Comparison of ENCODE assay signal across 8 cellular contexts in the genomic region with DNA sequence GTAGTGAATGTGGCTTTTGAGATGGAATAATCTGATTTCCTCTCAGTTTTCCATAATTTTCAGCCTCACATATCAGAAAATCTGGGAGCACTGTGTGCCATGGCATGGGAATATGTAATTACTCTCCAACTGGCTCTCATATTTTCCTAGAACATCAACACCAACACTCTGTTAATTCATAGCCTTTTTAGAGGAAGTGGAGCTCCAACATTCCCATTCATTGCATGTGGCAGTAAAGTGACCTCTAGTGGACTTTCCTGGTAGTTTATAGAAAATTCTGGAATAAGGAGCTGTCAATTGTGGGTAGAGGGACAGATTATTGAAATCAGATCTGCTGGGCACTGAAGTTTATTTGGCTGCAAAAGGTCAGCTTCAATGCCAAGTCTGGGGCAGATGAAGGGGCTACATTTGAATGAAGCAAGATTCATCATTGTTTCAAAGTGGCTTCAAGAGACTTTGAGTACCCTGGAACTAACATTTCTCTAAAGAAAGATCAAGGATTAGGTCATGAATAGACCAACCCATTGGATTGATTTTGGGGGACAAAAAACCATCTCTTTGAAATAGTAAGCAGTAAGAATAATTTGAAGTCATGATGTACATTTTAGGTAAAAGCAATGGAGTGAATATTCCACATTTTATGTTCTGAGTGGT.
DNase-seq lines count a peak whose midpoint lies in the region; ATAC-seq, FAIRE-seq and TF ChIP-seq lines count a peak whose summit lies in the region.

No MANE protein-coding gene starts in this region.

- TF ChIP-seq CTCF in fibroblast of pulmonary artery (IDR thresholded peaks at IDR 0.05; ENCODE audit: low read length, missing control alignments) (peak; percentile 87), retinal pigment epithelial cell (conservative IDR thresholded peaks at IDR 0.05; ENCODE audit: low read depth, low read length) (peak; percentile 79)

- no peak for TF ChIP-seq POLR2A in H54 (IDR thresholded peaks at IDR 0.05; ENCODE audit: low read depth, low read length)

- H3K4me3 ChIP-seq in fibroblast of pulmonary artery (replicated peaks; ENCODE audit: low read depth, low read length) (no peak overlapping the region), retinal pigment epithelial cell (ENCODE audit: low read length) (no peak overlapping the region)

- DNase-seq in Ammon's horn (ENCODE audit: low spot score) (peak; percentile 29), H54 (ENCODE audit: insufficient read length, low spot score) (no peak), OCI-M1 (lab: John Stamatoyannopoulos, UW) (peak; percentile 78), fibroblast of pulmonary artery (ENCODE audit: low read depth) (peak; percentile 56), retinal pigment epithelial cell (ENCODE audit: low read depth) (peak; percentile 2)
- no peak for DNase-seq in NK-92 treated with Interleukin-12 subunit alpha and Interleukin-12 subunit beta, amount 100 ng/mL, for 24 hours (lab: John Stamatoyannopoulos, UW)
- no peak for DNase-seq in activated CD8-positive, alpha-beta memory T cell treated with anti-CD3 and anti-CD28 coated beads for 24 hours

- peak; percentile 86 for FAIRE-seq in H54 (lab: Jason Lieb, UNC)

- no peak for ATAC-seq in HG02623 (IDR thresholded peaks at IDR 0.05; ENCODE audit: unreplicated experiment)

Comparison
In these comparisons a context has a peak if more than half of its experiments do, and no peak if none do; other contexts are left out.
1. DNase-seq: peak in Ammon's horn (single experiment), OCI-M1 (single experiment), fibroblast of pulmonary artery (single experiment) and retinal pigment epithelial cell (single experiment); none in H54 (single experiment), NK-92 treated with Interleukin-12 subunit alpha and Interleukin-12 subunit beta, amount 100 ng/mL, for 24 hours (single experiment) and activated CD8-positive, alpha-beta memory T cell treated with anti-CD3 and anti-CD28 coated beads for 24 hours (single experiment).